In the genomic region with DNA sequence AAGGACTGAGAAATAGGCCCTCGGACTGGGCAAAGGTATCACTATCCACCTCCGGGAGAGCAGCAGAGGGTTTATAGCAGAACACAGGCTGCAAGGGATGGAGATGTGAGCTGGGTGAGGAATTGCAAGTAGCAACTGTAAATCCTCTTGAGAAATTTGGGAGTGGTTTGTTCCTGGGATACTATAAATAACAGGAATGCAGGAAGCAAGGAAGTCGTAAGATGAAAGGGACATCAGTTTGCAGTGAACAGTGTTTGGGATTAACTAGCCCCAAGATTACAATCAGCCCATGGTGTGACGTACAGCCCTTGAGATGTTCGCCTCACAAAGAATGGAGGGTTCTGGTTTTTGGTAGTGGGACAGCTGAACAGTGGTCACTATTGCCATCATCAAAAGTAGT, we compare ENCODE assay signal across 14 cellular contexts.
"Had no signal": no experiment of that assay in that cellular context is flagged by ENCODE, and none has a peak within 500 bp of the region (broad histone marks: within the 10 kb centered on the region; RNA-seq: fewer than 3 reads in every experiment).

No MANE protein-coding gene starts in this region.

- H3K9me3 ChIP-seq: breast epithelium, gastroesophageal sphincter, heart left ventricle, lower lobe of right lung, right atrium auricular region, vagina had no signal

- H3K27me3 ChIP-seq: breast epithelium, gastroesophageal sphincter, right atrium auricular region, vagina had no signal

- H3K4me1 ChIP-seq: breast epithelium, lower lobe of right lung, right atrium auricular region, vagina had no signal

- DNase-seq: activated CD4-positive, alpha-beta T cell treated with anti-CD3 and anti-CD28 coated beads, Interleukin-2, amount 50 U/mL, for 1 hour; activated CD8-positive, alpha-beta memory T cell treated with anti-CD3 and anti-CD28 coated beads, Interleukin-2, amount 50 U/mL, for 4 hours; activated effector memory CD4-positive, alpha-beta T cell treated with Interleukin-2 at 50 U/mL for 16 hours; activated T-cell treated with anti-CD3 and anti-CD28 coated beads, Interleukin-2, amount 50 U/mL, for 48 hours; effector CD8-positive, alpha-beta T cell; heart left ventricle; lower lobe of right lung; nephron progenitor cell; stimulated activated naive CD8-positive, alpha-beta T cell treated with anti-CD3 and anti-CD28 coated beads, Interleukin-15, Interleukin-2, amounts not matched to agents 100 U/mL and 50 U/mL, for 24 hours; trophoblast cell had no signal

- H3K36me3 ChIP-seq: breast epithelium, gastroesophageal sphincter, heart left ventricle, lower lobe of right lung, right atrium auricular region, vagina had no signal

- H3K27ac ChIP-seq: breast epithelium, gastroesophageal sphincter, lower lobe of right lung, right atrium auricular region, vagina had no signal

- H3K4me3 ChIP-seq: breast epithelium, gastroesophageal sphincter, heart left ventricle, lower lobe of right lung, right atrium auricular region, vagina had no signal
